In genomic region chr12:117897379-117898161, GRCh38 we compare ENCODE assay signal across 27 cellular contexts.
DNase-seq lines count a peak whose midpoint lies in the region; ATAC-seq, FAIRE-seq and TF ChIP-seq lines count a peak whose summit lies in the region.
"Had no signal": no experiment of that assay in that cellular context is flagged by ENCODE, and none has a peak within 500 bp of the region (broad histone marks: within the 10 kb centered on the region; RNA-seq: fewer than 3 reads in every experiment).

No MANE protein-coding gene starts in this region.

- peaks cover 6% of the 10 kb centered on the region for H3K9me3 ChIP-seq in CD4-positive, alpha-beta T cell (ENCODE audit: control insufficient read depth, low read length)
- H3K9me3 ChIP-seq: neutrophil, SJSA1, transverse colon had no signal

- H3K4me3 ChIP-seq in lower leg skin (ENCODE audit: low read depth, poor library complexity, severe bottlenecking), result no peak overlapping the region
- H3K4me3 ChIP-seq: sigmoid colon, SJSA1, transverse colon had no signal

- WGBS in lower leg skin, 2 donors, result 64 to 66% methylated on average over 14 of the region's 14 CpGs

- peaks cover 4% of the 10 kb centered on the region for H3K27me3 Mint-ChIP-seq in CD4-positive, alpha-beta T cell
- H3K27me3 Mint-ChIP-seq: progenitor cell of endocrine pancreas had no signal

- DNase-seq in CD4-positive, alpha-beta T cell, result no peak
- no peak for DNase-seq in GM12892 (ENCODE audit: insufficient read length)
- DNase-seq in NCI-H2029 (lab: John Stamatoyannopoulos, UW), result peak; percentile 56
- no peak for DNase-seq in lower leg skin (ENCODE audit: low spot score in 2 of 2)
- DNase-seq in 8988T, result no peak
- DNase-seq: activated CD4-positive, alpha-beta T cell treated with anti-CD3 and anti-CD28 coated beads for 48 hours; activated CD8-positive, alpha-beta memory T cell treated with anti-CD3 and anti-CD28 coated beads for 24 hours; activated effector memory CD4-positive, alpha-beta T cell treated with anti-CD3 and anti-CD28 coated beads, Interleukin-2, amount 50 U/mL, for 16 hours; DMS79 treated with DMSO at 0.1 percent for 48 hours; GDM1; kidney; naive thymus-derived CD4-positive, alpha-beta T cell; NCI-H774; sigmoid colon; stimulated activated CD4-positive, alpha-beta T cell treated with anti-CD3 and anti-CD28 coated beads, Interleukin-4, amount 100 ng/mL, for 1 hour; transverse colon; WERI-Rb-1 had no signal

- TF ChIP-seq CTCF in CD4-positive, alpha-beta T cell (IDR thresholded peaks at IDR 0.05), result no peak
- no peak for TF ChIP-seq CTCF in lower leg skin (IDR thresholded peaks at IDR 0.05)

- no peaks in the 10 kb centered on the region for H3K36me3 Mint-ChIP-seq in CD4-positive, alpha-beta T cell (ENCODE audit: low read depth)
- H3K36me3 Mint-ChIP-seq: activated naive CD8-positive, alpha-beta T cell; IgD-negative memory B cell; mesothelial cell of epicardium; naive thymus-derived CD4-positive, alpha-beta T cell had no signal

- peaks cover 5% of the 10 kb centered on the region for H3K9me3 Mint-ChIP-seq in CD4-positive, alpha-beta T cell

- FAIRE-seq in GM12892 (lab: Jason Lieb, UNC), result peak; percentile 42
- FAIRE-seq: frontal cortex, kidney had no signal

- no peaks in the 10 kb centered on the region for H3K4me1 Mint-ChIP-seq in CD4-positive, alpha-beta T cell (ENCODE audit: low read depth)
- H3K4me1 Mint-ChIP-seq: IgD-negative memory B cell; mesothelial cell of epicardium; naive thymus-derived CD4-positive, alpha-beta T cell had no signal

- CTCF ChIA-PET in CD4-positive, alpha-beta T cell (lab: Charles Lee), result no interaction called here

- no peak for TF ChIP-seq POLR2A in GM12892 (IDR thresholded peaks at IDR 0.05; ENCODE audit: low read depth, low read length)
- no peak for TF ChIP-seq POLR2A in lower leg skin (IDR thresholded peaks at IDR 0.05)

- H3K27ac Mint-ChIP-seq in CD4-positive, alpha-beta T cell, result peak overlapping the region; percentile 24
- H3K27ac Mint-ChIP-seq: activated naive CD8-positive, alpha-beta T cell; IgD-negative memory B cell; mesothelial cell of epicardium; progenitor cell of endocrine pancreas had no signal

- intact Hi-C loops in CD4-positive, alpha-beta T cell (cut with DNase I, micrococcal nuclease), result no loop called here
- intact Hi-C loops in lower leg skin (cut with DNase I; ENCODE audit: low total_unique reads), result no loop called here

- POLR2A ChIA-PET in CD4-positive, alpha-beta T cell (lab: Charles Lee), result no interaction called here

- no peak for ATAC-seq in CD4-positive, alpha-beta T cell (ENCODE audit: poor library complexity)
- ATAC-seq in esophagus mucosa (peak; percentile 37), GM21576 (IDR thresholded peaks at IDR 0.05; ENCODE audit: unreplicated experiment) (no peak)
- ATAC-seq: naive thymus-derived CD4-positive, alpha-beta T cell had no signal

- no peak overlapping the region for H3K27ac ChIP-seq in CD4-positive, alpha-beta T cell (ENCODE audit: low read depth, low read length)
- H3K27ac ChIP-seq: neutrophil, RWPE1, sigmoid colon, SJSA1, transverse colon, WERI-Rb-1 had no signal

- H3K27me3 ChIP-seq in CD4-positive, alpha-beta T cell (ENCODE audit: control insufficient read depth, insufficient read depth, low read length), result no peaks in the 10 kb centered on the region
- H3K27me3 ChIP-seq: neutrophil, sigmoid colon, SJSA1, transverse colon had no signal

- H3K4me3 Mint-ChIP-seq in CD4-positive, alpha-beta T cell, result no peak overlapping the region
- H3K4me3 Mint-ChIP-seq: activated naive CD8-positive, alpha-beta T cell; mesothelial cell of epicardium; naive thymus-derived CD4-positive, alpha-beta T cell had no signal
